Comparison of ENCODE assay signal across 9 cellular contexts in the genomic region with DNA sequence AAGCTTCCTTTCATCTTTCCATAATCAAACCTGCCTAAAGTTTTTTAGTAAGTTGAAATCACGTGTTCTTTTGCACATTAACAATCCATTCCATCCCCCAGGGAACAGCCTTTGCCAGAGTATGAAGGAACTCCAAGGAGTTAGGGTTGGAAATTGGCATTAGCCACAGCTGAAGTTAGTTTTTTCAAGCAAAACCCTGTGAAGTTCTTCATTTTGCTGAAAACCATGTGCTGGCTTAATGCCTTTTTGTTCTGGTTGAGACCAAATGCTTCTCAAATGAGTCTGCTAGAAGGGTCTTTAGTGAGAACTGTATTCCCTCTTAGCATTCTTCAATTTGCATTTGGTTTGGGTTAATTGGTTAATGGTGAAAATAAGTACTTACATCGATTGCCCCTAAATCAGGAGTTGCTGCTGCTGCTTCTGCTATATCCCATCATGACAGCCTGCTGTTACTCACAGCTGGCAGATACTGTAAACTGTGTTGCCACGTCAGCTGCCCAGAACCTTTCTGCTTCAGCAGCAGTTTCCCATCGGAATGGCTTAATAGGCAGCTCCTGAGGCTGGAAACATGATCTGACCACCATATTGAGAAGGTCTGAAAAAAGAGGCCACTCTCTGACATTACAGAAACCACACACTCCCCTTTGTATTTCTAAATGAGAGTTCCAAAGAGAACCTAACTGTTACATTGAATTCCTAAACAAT. TPM values are rescaled to one million over a fixed set of nuclear protein-coding genes. Genes with fewer than 3 reads are reported as not detected.
DNase-seq lines count a peak whose midpoint lies in the region; ATAC-seq, FAIRE-seq and TF ChIP-seq lines count a peak whose summit lies in the region.
"Had no signal": no experiment of that assay in that cellular context is flagged by ENCODE, and none has a peak within 500 bp of the region (broad histone marks: within the 10 kb centered on the region; RNA-seq: fewer than 3 reads in every experiment).

No MANE protein-coding gene starts in this region.

- no peaks in the 10 kb centered on the region for H4K20me1 ChIP-seq in GM12878 (ENCODE audit: control insufficient read depth, insufficient read depth)

- CTCF ChIA-PET in GM12878 (lab: Yijun Ruan, JAX): interaction anchor here (0.9 kb wide), 1 partner anchor 36 kb away, joined by 3 read pairs; no protein-coding TSS in a partner anchor

- TF ChIP-seq POLR2A in GM12878 (IDR thresholded peaks at IDR 0.05; ENCODE audit: low read depth, low read length): no peak

- no peak overlapping the region for H3K4me2 ChIP-seq in GM12878 (ENCODE audit: control insufficient read depth, insufficient read depth)

- H3K27me3 ChIP-seq in GM12878 (replicated peaks in 1 of 2; ENCODE audit: control insufficient read depth in 2 of 2, insufficient read depth in 2 of 2, low read length in 1 of 2) (no peaks in the 10 kb centered on the region), thoracic aorta (replicated peaks; ENCODE audit: insufficient read depth) (no peaks in the 10 kb centered on the region)

- H3K9me3 ChIP-seq in GM12878 (replicated peaks; ENCODE audit: control insufficient read depth, insufficient read depth, low read length) (no peaks in the 10 kb centered on the region), thoracic aorta (no peaks in the 10 kb centered on the region)

- H3K79me2 ChIP-seq in GM12878 (ENCODE audit: control insufficient read depth, insufficient read depth, low read length): no peaks in the 10 kb centered on the region

- TF ChIP-seq CTCF in GM12878 (IDR thresholded peaks at IDR 0.05 in 2 of 3, conservative IDR thresholded peaks at IDR 0.05 in 1 of 3; ENCODE audit: control insufficient read depth in 2 of 3, extremely low read depth in 1 of 3, insufficient read depth in 1 of 3, low read depth in 3 of 3, low read length in 3 of 3): no peak
- TF ChIP-seq CTCF in thoracic aorta (IDR thresholded peaks at IDR 0.05): no peak

- BruUV-seq in GM12878 (replicated peaks; lab: Mats Ljungman, UMichigan): no TSS peak

- WGBS in GM12878 (ENCODE audit: insufficient coverage, insufficient replicate concordance, low lambda C conversion rate, missing lambda C conversion rate): 8% methylated on average over 4 of the region's 4 CpGs

- TF ChIP-seq RAD21 in GM12878 (IDR thresholded peaks at IDR 0.05; ENCODE audit: insufficient read depth, low read depth, low read length): no peak

- SMC1A ChIA-PET in GM12878 (lab: Charles Lee; ENCODE audit: uncharacterized antibody, unreplicated experiment): interaction anchor here (1.0 kb wide), 1 partner anchor 26 kb away, joined by 3 read pairs; no protein-coding TSS in a partner anchor

- no peak for FAIRE-seq in GM12878 (lab: Jason Lieb, UNC)

- no peak overlapping the region for H3K9ac ChIP-seq in GM12878 (ENCODE audit: control insufficient read depth, insufficient read depth, low read length)

- ATAC-seq in GM12878: no peak
- ATAC-seq in thoracic aorta (ENCODE audit: insufficient number of reproducible peaks, low FRiP score, low read depth): peak; percentile 98
- ATAC-seq in HG03469 (IDR thresholded peaks at IDR 0.05; ENCODE audit: unreplicated experiment): no peak

- no peak overlapping the region for H3K27ac ChIP-seq in GM12878 (ENCODE audit: control insufficient read depth, insufficient read depth)
- peak overlapping the region in 1 of 2 donors; percentile 45 for H3K27ac ChIP-seq in thoracic aorta
- H3K27ac ChIP-seq: 22Rv1 had no signal

- no peaks in the 10 kb centered on the region for H3K4me1 ChIP-seq in GM12878 (ENCODE audit: control insufficient read depth, insufficient read depth, low read length)
- peaks cover 5 to 14% of the 10 kb centered on the region in 2 donors for H3K4me1 ChIP-seq in thoracic aorta (ENCODE audit: control insufficient read depth in 1 of 2, low read depth in 2 of 2)

- intact Hi-C loops in GM12878 (cut with micrococcal nuclease; ENCODE audit: unreplicated experiment): no loop called here

- no peak overlapping the region for H2AFZ ChIP-seq in GM12878 (ENCODE audit: control insufficient read depth, low read depth, low read length)

- H3K4me3 ChIP-seq in GM12878 (no peak overlapping the region), thoracic aorta (peak overlapping the region; percentile 43)

- peak; percentile 18 for DNase-seq in DMS153 (lab: John Stamatoyannopoulos, UW)
- DNase-seq in DMS153 treated with DMSO at 0.1 percent for 48 hours (lab: John Stamatoyannopoulos, UW; ENCODE audit: unreplicated experiment): no peak
- no peak for DNase-seq in GM12878 (ENCODE audit: low read depth, low spot score)
- peak; percentile 73 for DNase-seq in iPS-NIHi7 (ENCODE audit: extremely low spot score)
- peak; percentile 21 for DNase-seq in thoracic aorta (ENCODE audit: low spot score)
- no peak for DNase-seq in KG1 (lab: John Stamatoyannopoulos, UW)
- DNase-seq in stimulated activated naive CD4-positive, alpha-beta T cell (lab: John Stamatoyannopoulos, UW): no peak

- POLR2A ChIA-PET in GM12878 (lab: Charles Lee): no interaction called here

- in situ Hi-C loops in GM12878 (cut with MboI): no loop called here

- no peak for TF ChIP-seq EP300 in GM12878 (IDR thresholded peaks at IDR 0.05; ENCODE audit: borderline replicate concordance in 1 of 2, control insufficient read depth in 1 of 2, low read depth in 2 of 2, low read length in 2 of 2)

- H3K36me3 ChIP-seq in GM12878 (ENCODE audit: control insufficient read depth in 2 of 2, insufficient read depth in 2 of 2, low read length in 1 of 2): no peaks in the 10 kb centered on the region
- no peaks in the 10 kb centered on the region for H3K36me3 ChIP-seq in thoracic aorta

- RAD21 ChIA-PET in GM12878 (lab: Charles Lee; ENCODE audit: unreplicated experiment): no interaction called here

TF ChIP-seq in GM12878, 131 proteins besides CTCF, POLR2A, EP300 and RAD21 (continues in another document):
- peak; percentile 46; the same call in 1 of the 2 replicates for TF ChIP-seq GABPA (IDR thresholded peaks at IDR 0.05; ENCODE audit: low read depth)
- TF ChIP-seq MXI1 (IDR thresholded peaks at IDR 0.05; ENCODE audit: low read depth, low read length): no peak
- TF ChIP-seq HCFC1 (IDR thresholded peaks at IDR 0.05; ENCODE audit: low read length): 0 out of 2 replicates have a peak, but pooled peaks have one; percentile 14
- TF ChIP-seq RB1 (IDR thresholded peaks at IDR 0.05; ENCODE audit: borderline replicate concordance): no peak
- TF ChIP-seq, protein P1, sequence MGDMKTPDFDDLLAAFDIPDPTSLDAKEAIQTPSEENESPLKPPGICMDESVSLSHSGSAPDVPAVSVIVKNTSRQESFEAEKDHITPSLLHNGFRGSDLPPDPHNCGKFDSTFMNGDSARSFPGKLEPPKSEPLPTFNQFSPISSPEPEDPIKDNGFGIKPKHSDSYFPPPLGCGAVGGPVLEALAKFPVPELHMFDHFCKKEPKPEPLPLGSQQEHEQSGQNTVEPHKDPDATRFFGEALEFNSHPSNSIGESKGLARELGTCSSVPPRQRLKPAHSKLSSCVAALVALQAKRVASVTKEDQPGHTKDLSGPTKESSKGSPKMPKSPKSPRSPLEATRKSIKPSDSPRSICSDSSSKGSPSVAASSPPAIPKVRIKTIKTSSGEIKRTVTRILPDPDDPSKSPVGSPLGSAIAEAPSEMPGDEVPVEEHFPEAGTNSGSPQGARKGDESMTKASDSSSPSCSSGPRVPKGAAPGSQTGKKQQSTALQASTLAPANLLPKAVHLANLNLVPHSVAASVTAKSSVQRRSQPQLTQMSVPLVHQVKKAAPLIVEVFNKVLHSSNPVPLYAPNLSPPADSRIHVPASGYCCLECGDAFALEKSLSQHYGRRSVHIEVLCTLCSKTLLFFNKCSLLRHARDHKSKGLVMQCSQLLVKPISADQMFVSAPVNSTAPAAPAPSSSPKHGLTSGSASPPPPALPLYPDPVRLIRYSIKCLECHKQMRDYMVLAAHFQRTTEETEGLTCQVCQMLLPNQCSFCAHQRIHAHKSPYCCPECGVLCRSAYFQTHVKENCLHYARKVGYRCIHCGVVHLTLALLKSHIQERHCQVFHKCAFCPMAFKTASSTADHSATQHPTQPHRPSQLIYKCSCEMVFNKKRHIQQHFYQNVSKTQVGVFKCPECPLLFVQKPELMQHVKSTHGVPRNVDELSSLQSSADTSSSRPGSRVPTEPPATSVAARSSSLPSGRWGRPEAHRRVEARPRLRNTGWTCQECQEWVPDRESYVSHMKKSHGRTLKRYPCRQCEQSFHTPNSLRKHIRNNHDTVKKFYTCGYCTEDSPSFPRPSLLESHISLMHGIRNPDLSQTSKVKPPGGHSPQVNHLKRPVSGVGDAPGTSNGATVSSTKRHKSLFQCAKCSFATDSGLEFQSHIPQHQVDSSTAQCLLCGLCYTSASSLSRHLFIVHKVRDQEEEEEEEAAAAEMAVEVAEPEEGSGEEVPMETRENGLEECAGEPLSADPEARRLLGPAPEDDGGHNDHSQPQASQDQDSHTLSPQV (IDR thresholded peaks at IDR 0.05): peak; percentile 88

RNA-seq across cellular contexts. Expression of gene SEC16B, which starts 14.1 kb away (rescaled TPM):
- total RNA-seq in GM12878 (2013; cell fraction: nucleolus; rRNA removed): 0.27 TPM in 1 of 2 replicates, not detected in the other
- 0.17 and 0.38 TPM in 2 replicates for total RNA-seq in GM12878 (2014; rRNA removed)
- total RNA-seq in GM12878 (2014; rRNA removed; fragmentation: Illumina TruSeq; extraction: Trizol): 0.13 and 0.14 TPM in 2 replicates
- total RNA-seq in GM12878 (2021): 0.10 and 0.21 TPM in 2 replicates
- not detected for polyA plus RNA-seq in GM12878 (2011; ENCODE audit: low read depth)
- 0.94 and 1.7 TPM in 2 replicates for polyA plus RNA-seq in GM12878 (2011; rRNA removed)
- polyA plus RNA-seq in GM12878 (2011; cell fraction: cytosol; rRNA removed): 1.1 and 1.2 TPM in 2 replicates
- polyA plus RNA-seq in GM12878 (2011; cell fraction: nucleus; rRNA removed): 3.0 TPM in 2 replicates
- polyA plus RNA-seq in GM12878 (2012): not detected in 2 replicates
- polyA plus RNA-seq in GM12878 (2014; fragmentation: Illumina TruSeq; extraction: Trizol): 0.08 and 0.18 TPM in 2 replicates
- not detected for polyA plus RNA-seq in GM12878 (2014; fragmentation: Nextera tagmentation; extraction: Ambion mirVana)
- polyA plus RNA-seq in GM12878 (2014; rRNA removed): 0.22 and 0.38 TPM in 2 replicates
- under 1 TPM; 0.11 to 0.18 TPM for polyA plus RNA-seq in GM12878 (2016; fragmentation: Nextera tagmentation; extraction: Ambion mirVana)
- 0.57 and 0.80 TPM in 2 replicates for polyA minus RNA-seq in GM12878 (2011; rRNA and poly(A)+ RNA removed)
- polyA minus RNA-seq in GM12878 (2011; cell fraction: cytosol; rRNA and poly(A)+ RNA removed): 0.42 and 0.67 TPM in 2 replicates
- 1.6 and 1.9 TPM in 2 replicates for polyA minus RNA-seq in GM12878 (2011; cell fraction: nucleus; rRNA and poly(A)+ RNA removed)
- total RNA-seq in thoracic aorta: 1 to 10 TPM; 4.2 to 6.8 TPM

Comparison
In these comparisons a context has a peak if more than half of its experiments do, and no peak if none do; other contexts are left out.
1. DNase-seq: peak in DMS153 (single experiment), iPS-NIHi7 (single experiment) and thoracic aorta (single experiment); none in DMS153 treated with DMSO at 0.1 percent for 48 hours (single experiment), GM12878 (single experiment), KG1 (single experiment) and stimulated activated naive CD4-positive, alpha-beta T cell (0 of 6).